1 cellular context compared by ENCODE assay signal in genomic region chr7:99380032-99380822, GRCh38.
TF ChIP-seq lines count a peak whose summit lies in the region.

No MANE protein-coding gene starts in this region.

TF ChIP-seq in GM12891, 5 proteins besides CTCF, POLR2A, EP300 and RAD21:
- TF ChIP-seq POLR2AphosphoS5 (IDR thresholded peaks at IDR 0.05; ENCODE audit: low read depth, low read length) (peak; percentile 53; the same call in 1 of the 2 replicates), TAF1 (IDR thresholded peaks at IDR 0.05; ENCODE audit: low read depth, low read length) (peak; percentile 47; the same call in 1 of the 2 replicates), SPI1 (IDR thresholded peaks at IDR 0.05; ENCODE audit: low read depth, low read length) (peak; percentile 96), PAX5 (IDR thresholded peaks at IDR 0.05; ENCODE audit: insufficient read depth, low read length, severe bottlenecking) (no peak), POU2F2 (IDR thresholded peaks at IDR 0.05; ENCODE audit: low read depth, low read length) (peak; percentile 23; the same call in 1 of the 2 replicates)
